Comparison of ENCODE assay signal across 8 cellular contexts in genomic region chr20:38725959-38726848, GRCh38. TPM values are rescaled to one million over a fixed set of nuclear protein-coding genes. Genes with fewer than 3 reads are reported as not detected.
DNase-seq lines count a peak whose midpoint lies in the region; ATAC-seq and TF ChIP-seq lines count a peak whose summit lies in the region.

No MANE protein-coding gene starts in this region.

- H3K36me3 Mint-ChIP-seq in T-helper 17 cell (ENCODE audit: low read depth) (peaks cover 23% of the 10 kb centered on the region), endothelial cell (ENCODE audit: low read depth, unreplicated experiment) (peaks cover 10% of the 10 kb centered on the region), progenitor cell of endocrine pancreas (ENCODE audit: insufficient read depth) (no peaks in the 10 kb centered on the region)

- TF ChIP-seq CTCF in AG09309 (IDR thresholded peaks at IDR 0.05; ENCODE audit: control insufficient read depth, insufficient read depth, low read depth, low read length, missing control alignments) (peak; percentile 40), HFF-Myc (IDR thresholded peaks at IDR 0.05; ENCODE audit: low read depth, low read length, missing control alignments) (peak; percentile 70), endothelial cell (IDR thresholded peaks at IDR 0.05; ENCODE audit: unreplicated experiment) (peak; percentile 51), progenitor cell of endocrine pancreas (IDR thresholded peaks at IDR 0.05; ENCODE audit: unreplicated experiment) (peak; percentile 64), colonic mucosa (IDR thresholded peaks at IDR 0.05) (no peak)

- H3K9ac ChIP-seq in colonic mucosa (ENCODE audit: low read depth in 2 of 2, low read length in 2 of 2) = no peak overlapping the region

- no peaks in the 10 kb centered on the region for H3K4me1 ChIP-seq in colonic mucosa

- H3K27me3 ChIP-seq in colonic mucosa = peaks cover 97% of the 10 kb centered on the region

- H3K36me3 ChIP-seq in colonic mucosa = no peaks in the 10 kb centered on the region

- H3K27ac Mint-ChIP-seq in T-helper 17 cell (peak overlapping the region; percentile 72), endothelial cell (ENCODE audit: unreplicated experiment) (peak overlapping the region; percentile 12), progenitor cell of endocrine pancreas (peak overlapping the region; percentile 1)

- no peaks in the 10 kb centered on the region for H3K9me3 Mint-ChIP-seq in endothelial cell (ENCODE audit: unreplicated experiment)
- no peaks in the 10 kb centered on the region for H3K9me3 Mint-ChIP-seq in progenitor cell of endocrine pancreas (ENCODE audit: low read depth)

- H3K27me3 Mint-ChIP-seq in T-helper 17 cell = peaks cover 93% of the 10 kb centered on the region
- peaks cover 56% of the 10 kb centered on the region for H3K27me3 Mint-ChIP-seq in endothelial cell (ENCODE audit: unreplicated experiment)
- peaks cover 92% of the 10 kb centered on the region for H3K27me3 Mint-ChIP-seq in progenitor cell of endocrine pancreas

- H3K4me1 Mint-ChIP-seq in T-helper 17 cell = peaks cover 59% of the 10 kb centered on the region
- H3K4me1 Mint-ChIP-seq in endothelial cell (ENCODE audit: unreplicated experiment) = peaks cover 75% of the 10 kb centered on the region
- H3K4me1 Mint-ChIP-seq in progenitor cell of endocrine pancreas (ENCODE audit: low read depth) = peaks cover 8% of the 10 kb centered on the region

- intact Hi-C loops in colonic mucosa (cut with DNase I) = no loop called here

- H3K4me3 Mint-ChIP-seq in T-helper 17 cell = peak overlapping the region; percentile 89
- H3K4me3 Mint-ChIP-seq in endothelial cell (ENCODE audit: unreplicated experiment) = peak overlapping the region; percentile 85
- no peak overlapping the region for H3K4me3 Mint-ChIP-seq in progenitor cell of endocrine pancreas (ENCODE audit: low read depth)

- peak; percentile 29 for ATAC-seq in T-helper 17 cell

- H3K4me3 ChIP-seq in AG09309 (ENCODE audit: control insufficient read depth, low read depth, low read length) (no peak overlapping the region), HFF-Myc (replicated peaks; ENCODE audit: low read depth, low read length) (no peak overlapping the region), colonic mucosa (no peak overlapping the region)

- H3K27ac ChIP-seq in colonic mucosa = no peak overlapping the region

- H3K9me3 ChIP-seq in T-helper 17 cell (ENCODE audit: control insufficient read depth, low read length, poor library complexity, severe bottlenecking) (no peaks in the 10 kb centered on the region), colonic mucosa (no peaks in the 10 kb centered on the region)

- DNase-seq in AG09309 (ENCODE audit: low read depth) (no peak), HFF-Myc (ENCODE audit: extremely low read depth, low read depth) (no peak), T-helper 17 cell (peak in 1 of 3 donors; percentile 20), endothelial cell (ENCODE audit: low spot score) (peak; percentile 92), progenitor cell of endocrine pancreas (ENCODE audit: low spot score, unreplicated experiment) (peak; percentile 65), NCI-H748 (lab: John Stamatoyannopoulos, UW; ENCODE audit: unreplicated experiment) (no peak), colonic mucosa (no peak), NCI-H510A treated with DMSO at 0.1 percent for 48 hours (lab: John Stamatoyannopoulos, UW) (no peak)

RNA-seq across cellular contexts. Expression of gene SLC32A1, which starts 1.9 kb away (rescaled TPM):
- total RNA-seq in T-helper 17 cell (not detected), endothelial cell (ENCODE audit: unreplicated experiment) (3.4 TPM), progenitor cell of endocrine pancreas (not detected in 2 replicates), colonic mucosa (not detected)

RNA-seq across cellular contexts. Expression of gene ACTR5, which starts 22.1 kb away (rescaled TPM):
- 10 to 100 TPM; 12.2 to 14.6 TPM for total RNA-seq in T-helper 17 cell
- 17.3 TPM for total RNA-seq in endothelial cell (ENCODE audit: unreplicated experiment)
- 9.8 and 10.3 TPM in 2 replicates for total RNA-seq in progenitor cell of endocrine pancreas
- 1 to 10 TPM; 4.6 to 8.3 TPM for total RNA-seq in colonic mucosa

Comparison
In these comparisons a context has a peak if more than half of its experiments do, and no peak if none do; other contexts are left out.
1. DNase-seq: peak in endothelial cell (single experiment) and progenitor cell of endocrine pancreas (single experiment); none in AG09309 (single experiment), HFF-Myc (single experiment), NCI-H748 (single experiment), colonic mucosa (single experiment) and NCI-H510A treated with DMSO at 0.1 percent for 48 hours (single experiment).
2. H3K27ac Mint-ChIP-seq: peak in every context shown above with its lines; median percentile 72 in T-helper 17 cell; 12 in endothelial cell; 1 in progenitor cell of endocrine pancreas.